Comparison of ENCODE assay signal across 7 cellular contexts in the genomic region with DNA sequence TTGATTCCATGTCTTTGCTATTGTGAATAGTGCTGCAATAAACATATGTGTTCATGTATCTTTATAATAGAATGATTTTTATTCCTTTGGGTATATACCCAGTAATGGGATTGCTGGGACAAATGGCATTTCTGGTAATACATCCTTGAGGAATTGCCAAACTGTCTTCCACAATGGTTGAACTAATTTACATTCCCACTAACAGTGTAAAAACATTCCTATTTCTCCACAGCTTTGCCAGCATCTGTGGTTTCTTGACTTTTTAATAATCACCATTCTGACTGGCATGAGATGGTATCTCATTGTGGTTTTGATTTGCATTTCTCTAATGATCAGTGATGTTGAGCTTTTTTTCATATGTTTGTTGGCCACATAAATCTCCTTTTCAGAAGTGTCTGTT. TPM values are rescaled to one million over a fixed set of nuclear protein-coding genes. Genes with fewer than 3 reads are reported as not detected.
DNase-seq lines count a peak whose midpoint lies in the region; ATAC-seq and TF ChIP-seq lines count a peak whose summit lies in the region.
"Not testable (repeated sequence)": the region's sequence is repeated elsewhere in the genome, so short reads cannot be mapped to it uniquely, and the experiment has no call there.

No MANE protein-coding gene starts in this region.

- not testable (repeated sequence) for H3K9me3 Mint-ChIP-seq in activated CD8-positive, alpha-beta T cell treated with anti-CD3 and anti-CD28 coated beads for 36 hours; activated T-helper 17 cell treated with anti-CD3 and anti-CD28 coated beads, Interleukin-2, amount 50 U/mL, for 72 hours; activated naive CD8-positive, alpha-beta T cell (ENCODE audit: low read depth); stimulated activated naive CD8-positive, alpha-beta T cell treated with anti-CD3 and anti-CD28 coated beads, Interleukin-15, Interleukin-2, amounts not matched to agents 100 ng/mL and 50 ng/mL, for 24 hours

- H3K27me3 Mint-ChIP-seq in activated CD8-positive, alpha-beta T cell treated with anti-CD3 and anti-CD28 coated beads for 36 hours; activated T-helper 17 cell treated with anti-CD3 and anti-CD28 coated beads, Interleukin-2, amount 50 U/mL, for 72 hours; activated naive CD8-positive, alpha-beta T cell; stimulated activated naive CD8-positive, alpha-beta T cell treated with anti-CD3 and anti-CD28 coated beads, Interleukin-15, Interleukin-2, amounts not matched to agents 100 ng/mL and 50 ng/mL, for 24 hours: not testable (repeated sequence)

- DNase-seq in AG10803 (ENCODE audit: low read depth) (peak; percentile 42), M059J (ENCODE audit: low read depth) (peak; percentile 71), astrocyte of the hippocampus (ENCODE audit: low read depth, low spot score) (peak; percentile 49)
- not testable (repeated sequence) for DNase-seq in activated CD8-positive, alpha-beta T cell treated with anti-CD3 and anti-CD28 coated beads for 36 hours

- H3K36me3 Mint-ChIP-seq in activated CD8-positive, alpha-beta T cell treated with anti-CD3 and anti-CD28 coated beads for 36 hours (ENCODE audit: low read depth), result peaks cover 21% of the 10 kb centered on the region
- H3K36me3 Mint-ChIP-seq in activated T-helper 17 cell treated with anti-CD3 and anti-CD28 coated beads, Interleukin-2, amount 50 U/mL, for 72 hours (ENCODE audit: low read depth), result peaks cover 62% of the 10 kb centered on the region
- H3K36me3 Mint-ChIP-seq in activated naive CD8-positive, alpha-beta T cell, result peaks cover 10% of the 10 kb centered on the region
- peaks cover 40% of the 10 kb centered on the region for H3K36me3 Mint-ChIP-seq in stimulated activated naive CD8-positive, alpha-beta T cell treated with anti-CD3 and anti-CD28 coated beads, Interleukin-15, Interleukin-2, amounts not matched to agents 100 ng/mL and 50 ng/mL, for 24 hours (ENCODE audit: low read depth)

- TF ChIP-seq CTCF in AG10803 (conservative IDR thresholded peaks at IDR 0.05; ENCODE audit: low read length); activated CD8-positive, alpha-beta T cell treated with anti-CD3 and anti-CD28 coated beads for 36 hours (IDR thresholded peaks at IDR 0.05): not testable (repeated sequence)

- H3K4me3 ChIP-seq in AG10803 (ENCODE audit: low read length), result not testable (repeated sequence)

- not testable (repeated sequence) for ATAC-seq in activated CD8-positive, alpha-beta T cell treated with anti-CD3 and anti-CD28 coated beads for 36 hours; activated T-helper 17 cell treated with anti-CD3 and anti-CD28 coated beads, Interleukin-2, amount 50 U/mL, for 72 hours (replicated peaks)

- CTCF ChIA-PET in activated CD8-positive, alpha-beta T cell treated with anti-CD3 and anti-CD28 coated beads for 36 hours (lab: Charles Lee), result interaction anchor here (1.6 kb wide), 1 partner anchor 12 kb away, joined by 3 read pairs; no protein-coding TSS in a partner anchor

- H3K4me1 Mint-ChIP-seq in activated CD8-positive, alpha-beta T cell treated with anti-CD3 and anti-CD28 coated beads for 36 hours (ENCODE audit: low read depth), result peaks cover 60% of the 10 kb centered on the region
- peaks cover 44% of the 10 kb centered on the region for H3K4me1 Mint-ChIP-seq in activated T-helper 17 cell treated with anti-CD3 and anti-CD28 coated beads, Interleukin-2, amount 50 U/mL, for 72 hours
- H3K4me1 Mint-ChIP-seq in activated naive CD8-positive, alpha-beta T cell (ENCODE audit: low read depth), result peaks cover 64% of the 10 kb centered on the region
- peaks cover 70% of the 10 kb centered on the region for H3K4me1 Mint-ChIP-seq in stimulated activated naive CD8-positive, alpha-beta T cell treated with anti-CD3 and anti-CD28 coated beads, Interleukin-15, Interleukin-2, amounts not matched to agents 100 ng/mL and 50 ng/mL, for 24 hours (ENCODE audit: low read depth)

- H3K27ac Mint-ChIP-seq in activated CD8-positive, alpha-beta T cell treated with anti-CD3 and anti-CD28 coated beads for 36 hours, result peak overlapping the region; percentile 69
- H3K27ac Mint-ChIP-seq in activated T-helper 17 cell treated with anti-CD3 and anti-CD28 coated beads, Interleukin-2, amount 50 U/mL, for 72 hours, result peak overlapping the region; percentile 99
- peak overlapping the region; percentile 92 for H3K27ac Mint-ChIP-seq in activated naive CD8-positive, alpha-beta T cell
- peak overlapping the region; percentile 77 for H3K27ac Mint-ChIP-seq in stimulated activated naive CD8-positive, alpha-beta T cell treated with anti-CD3 and anti-CD28 coated beads, Interleukin-15, Interleukin-2, amounts not matched to agents 100 ng/mL and 50 ng/mL, for 24 hours

- intact Hi-C loops in activated CD8-positive, alpha-beta T cell treated with anti-CD3 and anti-CD28 coated beads for 36 hours (cut with micrococcal nuclease), result not testable (repeated sequence)

- POLR2A ChIA-PET in activated CD8-positive, alpha-beta T cell treated with anti-CD3 and anti-CD28 coated beads for 36 hours (lab: Charles Lee), result not testable (repeated sequence)

- not testable (repeated sequence) for H3K4me3 Mint-ChIP-seq in activated CD8-positive, alpha-beta T cell treated with anti-CD3 and anti-CD28 coated beads for 36 hours
- H3K4me3 Mint-ChIP-seq in activated T-helper 17 cell treated with anti-CD3 and anti-CD28 coated beads, Interleukin-2, amount 50 U/mL, for 72 hours, result peak overlapping the region; percentile 55
- peak overlapping the region; percentile 72 for H3K4me3 Mint-ChIP-seq in activated naive CD8-positive, alpha-beta T cell
- peak overlapping the region; percentile 5 for H3K4me3 Mint-ChIP-seq in stimulated activated naive CD8-positive, alpha-beta T cell treated with anti-CD3 and anti-CD28 coated beads, Interleukin-15, Interleukin-2, amounts not matched to agents 100 ng/mL and 50 ng/mL, for 24 hours

RNA-seq across cellular contexts. Expression of a gene that starts 20.7 kb away (rescaled TPM):
- 244 and 360 TPM in 2 replicates for total RNA-seq in M059J (2014; rRNA removed; shearing (Covaris generic))
- 10 to 100 TPM; 63.4 to 65.8 TPM for total RNA-seq in activated CD8-positive, alpha-beta T cell treated with anti-CD3 and anti-CD28 coated beads for 36 hours
- 100 to 1,000 TPM in 1 of 2 donors, 10 to 100 TPM in 1; 66.5 to 153 TPM for total RNA-seq in activated T-helper 17 cell treated with anti-CD3 and anti-CD28 coated beads, Interleukin-2, amount 50 U/mL, for 72 hours
